ENCODE assay signal across 9 cellular contexts in the genomic region with DNA sequence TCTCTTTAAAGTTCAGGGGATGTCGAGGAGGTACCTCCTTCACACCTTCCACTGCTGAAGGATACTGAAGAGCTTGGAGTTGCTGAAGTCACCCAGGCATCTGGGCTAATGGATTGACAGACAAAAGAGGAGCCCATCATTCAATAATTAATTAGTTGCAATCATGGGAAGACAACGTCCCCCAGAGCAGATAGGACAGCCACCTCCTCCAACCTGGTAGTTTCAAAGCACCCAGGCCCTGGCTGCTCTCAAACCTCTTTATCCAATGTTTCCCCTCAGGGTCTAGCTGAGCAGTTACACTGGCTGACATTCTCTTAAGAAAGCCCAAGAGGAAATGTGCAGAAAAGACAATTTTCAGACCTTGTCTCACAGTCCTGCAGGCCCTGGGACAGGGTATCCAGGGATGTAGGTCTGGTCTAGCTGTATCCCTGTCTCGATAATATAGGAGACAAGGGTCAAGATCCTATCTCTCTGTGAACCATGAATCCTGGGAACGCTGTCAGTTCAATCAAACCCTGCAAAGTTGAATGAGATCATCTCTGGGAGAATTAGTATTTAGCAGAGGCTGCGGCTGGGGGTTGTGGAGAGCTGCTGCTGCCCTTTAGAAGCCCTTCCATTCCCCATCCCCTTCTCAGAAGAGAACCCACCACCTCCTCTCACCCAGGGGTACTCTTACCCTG. TPM values are rescaled to one million over a fixed set of nuclear protein-coding genes. Genes with fewer than 3 reads are reported as not detected.
A peak's percentile ranks its signal among the peaks of the same experiment; 100 is the strongest.
DNase-seq lines count a peak whose midpoint lies in the region; ATAC-seq and TF ChIP-seq lines count a peak whose summit lies in the region.
"Had no signal": no experiment of that assay in that cellular context is flagged by ENCODE, and none has a peak within 500 bp of the region (broad histone marks: within the 10 kb centered on the region; RNA-seq: fewer than 3 reads in every experiment).

No MANE protein-coding gene starts in this region.

- no peaks in the 10 kb centered on the region for H3K9me3 ChIP-seq in CD4-positive, CD25-positive, alpha-beta regulatory T cell (ENCODE audit: control insufficient read depth in 2 of 2, low read length in 2 of 2)
- H3K9me3 ChIP-seq in HUES6 (ENCODE audit: control insufficient read depth, insufficient read depth, low read depth, low read length), result no peaks in the 10 kb centered on the region
- H3K9me3 ChIP-seq in neural progenitor cell (ENCODE audit: low read depth), result no peaks in the 10 kb centered on the region

- H3K4me2 ChIP-seq in neural progenitor cell, result peak overlapping the region; percentile 73

- H4K20me1 ChIP-seq in neural progenitor cell (ENCODE audit: low read depth), result no peaks in the 10 kb centered on the region

- H3K36me3 Mint-ChIP-seq in CD4-positive, CD25-positive, alpha-beta regulatory T cell, result no peaks in the 10 kb centered on the region
- H3K36me3 Mint-ChIP-seq in effector memory CD8-positive, alpha-beta T cell (ENCODE audit: insufficient read depth), result peaks cover 4% of the 10 kb centered on the region
- H3K36me3 Mint-ChIP-seq in neural progenitor cell, result no peaks in the 10 kb centered on the region

- no peak overlapping the region for H3K4me3 ChIP-seq in CD4-positive, CD25-positive, alpha-beta regulatory T cell (ENCODE audit: low read depth, low read length)
- H3K4me3 ChIP-seq in HUES6 (ENCODE audit: low read depth, low read length) (peak overlapping the region; percentile 87), neural progenitor cell (peak overlapping the region; percentile 66)

- peaks cover 0 to 26% (median 18%) of the 10 kb centered on the region in 4 donors for H3K4me1 Mint-ChIP-seq in CD4-positive, CD25-positive, alpha-beta regulatory T cell
- peaks cover 40 to 48% of the 10 kb centered on the region in 2 donors for H3K4me1 Mint-ChIP-seq in effector memory CD8-positive, alpha-beta T cell (ENCODE audit: low read depth in 2 of 2)
- peaks cover 23% of the 10 kb centered on the region for H3K4me1 Mint-ChIP-seq in neural progenitor cell

- peak overlapping the region in 1 of 3 donors; percentile 9 for H3K27ac Mint-ChIP-seq in CD4-positive, CD25-positive, alpha-beta regulatory T cell
- H3K27ac Mint-ChIP-seq in effector memory CD8-positive, alpha-beta T cell, result peak overlapping the region; percentile 83 to 89
- H3K27ac Mint-ChIP-seq in neural progenitor cell, result peak overlapping the region; percentile 29

- H3K9me3 Mint-ChIP-seq in CD4-positive, CD25-positive, alpha-beta regulatory T cell, result peaks cover 0 to 4% (median 0%) of the 10 kb centered on the region in 7 donors
- H3K9me3 Mint-ChIP-seq in effector memory CD8-positive, alpha-beta T cell, result no peaks in the 10 kb centered on the region
- H3K9me3 Mint-ChIP-seq in neural progenitor cell, result peaks cover 5% of the 10 kb centered on the region

- in situ Hi-C loops in GM13977 (cut with MboI; ENCODE audit: low pct_unique_long_range_greater_than_20kb, low sequenced_read_pairs, unreplicated experiment), result no loop called here

- no peak for DNase-seq in CD4-positive, CD25-positive, alpha-beta regulatory T cell
- DNase-seq in effector memory CD8-positive, alpha-beta T cell, result no peak
- DNase-seq in neural progenitor cell (ENCODE audit: low spot score) (no peak), GM13977 (ENCODE audit: low spot score) (no peak), NCI-H526 treated with DMSO at 0.1 percent for 48 hours (lab: John Stamatoyannopoulos, UW) (no peak)
- DNase-seq in stimulated activated CD4-positive, alpha-beta T cell treated with anti-CD3 and anti-CD28 coated beads, Interleukin-4, amount 100 ng/mL, for 4 hours, result no peak

- H3K4me3 Mint-ChIP-seq in CD4-positive, CD25-positive, alpha-beta regulatory T cell, result peak overlapping the region; percentile 66 to 91 (median 82)
- peak overlapping the region; percentile 85 for H3K4me3 Mint-ChIP-seq in effector memory CD8-positive, alpha-beta T cell
- H3K4me3 Mint-ChIP-seq in neural progenitor cell, result peak overlapping the region; percentile 83

- no peak for TF ChIP-seq POLR2A in GM18505 (IDR thresholded peaks at IDR 0.05; ENCODE audit: borderline replicate concordance, extremely low read depth, insufficient read depth, insufficient read length)

- peaks cover 12% of the 10 kb centered on the region for H3K27me3 ChIP-seq in CD4-positive, CD25-positive, alpha-beta regulatory T cell (ENCODE audit: control insufficient read depth, insufficient read depth, low read length)
- peaks cover 20% of the 10 kb centered on the region for H3K27me3 ChIP-seq in HUES6 (ENCODE audit: control insufficient read depth, insufficient read depth, low read length)
- peaks cover 13% of the 10 kb centered on the region for H3K27me3 ChIP-seq in neural progenitor cell

- H3F3A ChIP-seq in neural progenitor cell (ENCODE audit: low read depth), result no peaks in the 10 kb centered on the region

- H3K9ac ChIP-seq in HUES6 (ENCODE audit: low read length), result peak overlapping the region; percentile 61
- H3K9ac ChIP-seq in neural progenitor cell, result no peak overlapping the region

- H3K4me1 ChIP-seq in CD4-positive, CD25-positive, alpha-beta regulatory T cell (ENCODE audit: control insufficient read depth, insufficient read depth, low read length, poor library complexity, severe bottlenecking), result peaks cover 19% of the 10 kb centered on the region
- H3K4me1 ChIP-seq in HUES6 (ENCODE audit: control insufficient read depth, insufficient read depth, low read length) (peaks cover 15% of the 10 kb centered on the region), neural progenitor cell (peaks cover 5% of the 10 kb centered on the region)

- TF ChIP-seq CTCF in neural progenitor cell (IDR thresholded peaks at IDR 0.05) (no peak), GM13977 (IDR thresholded peaks at IDR 0.05; ENCODE audit: extremely low read depth, insufficient read depth, missing control alignments) (no peak)

- no peak overlapping the region for H3K27ac ChIP-seq in CD4-positive, CD25-positive, alpha-beta regulatory T cell (ENCODE audit: insufficient read depth, low read length, poor library complexity, severe bottlenecking)
- H3K27ac ChIP-seq in HUES6 (ENCODE audit: low read depth, low read length) (no peak overlapping the region), neural progenitor cell (no peak overlapping the region)

- H3K36me3 ChIP-seq in CD4-positive, CD25-positive, alpha-beta regulatory T cell (ENCODE audit: control insufficient read depth, insufficient read depth, low read length), result no peaks in the 10 kb centered on the region
- no peaks in the 10 kb centered on the region for H3K36me3 ChIP-seq in HUES6 (ENCODE audit: control insufficient read depth, insufficient read depth, low read length)
- H3K36me3 ChIP-seq in neural progenitor cell, result no peaks in the 10 kb centered on the region

- ATAC-seq in CD4-positive, CD25-positive, alpha-beta regulatory T cell (ENCODE audit: low read depth in 2 of 2), result no peak
- ATAC-seq in effector memory CD8-positive, alpha-beta T cell (replicated peaks), result no peak
- ATAC-seq in GM18505 (IDR thresholded peaks at IDR 0.05; ENCODE audit: unreplicated experiment), result no peak

- no peak overlapping the region for H2AFZ ChIP-seq in neural progenitor cell (replicated peaks)

- no peaks in the 10 kb centered on the region for H3K79me2 ChIP-seq in neural progenitor cell (ENCODE audit: low read depth)

- peaks cover 31% of the 10 kb centered on the region for H3K27me3 Mint-ChIP-seq in CD4-positive, CD25-positive, alpha-beta regulatory T cell
- H3K27me3 Mint-ChIP-seq in effector memory CD8-positive, alpha-beta T cell, result no peaks in the 10 kb centered on the region
- peaks cover 18% of the 10 kb centered on the region for H3K27me3 Mint-ChIP-seq in neural progenitor cell (ENCODE audit: insufficient read depth, low read depth)

RNA-seq across cellular contexts. Expression of gene TSPAN2, which starts 1.0 kb away (rescaled TPM):
- 5.0 TPM for total RNA-seq in CD4-positive, CD25-positive, alpha-beta regulatory T cell
- 1 to 10 TPM; 1.1 to 4.2 (median 2.5) TPM for polyA plus RNA-seq in CD4-positive, CD25-positive, alpha-beta regulatory T cell
- total RNA-seq in neural progenitor cell (ENCODE audit: low replicate concordance), result 19.0 and 19.7 TPM in 2 replicates

RNA-seq across cellular contexts. Expression of gene TSHB, which starts 58.6 kb away (rescaled TPM):
- total RNA-seq in CD4-positive, CD25-positive, alpha-beta regulatory T cell, result not detected
- not detected for polyA plus RNA-seq in CD4-positive, CD25-positive, alpha-beta regulatory T cell
- total RNA-seq in neural progenitor cell (ENCODE audit: low replicate concordance), result not detected in 2 replicates
- total RNA-seq: OCI-LY7 had no signal
